In genomic region chr10:27504897-27505457, GRCh38 we compare ENCODE assay signal across 8 cellular contexts. TPM values are rescaled to one million over a fixed set of nuclear protein-coding genes. Genes with fewer than 3 reads are reported as not detected.
DNase-seq lines count a peak whose midpoint lies in the region; ATAC-seq, FAIRE-seq and TF ChIP-seq lines count a peak whose summit lies in the region.

No MANE protein-coding gene starts in this region.

- peak overlapping the region; percentile 58 for H2AFZ ChIP-seq in SU-DHL-6 (ENCODE audit: low read depth, low read length, severe bottlenecking)
- no peak overlapping the region for H2AFZ ChIP-seq in fibroblast of lung (ENCODE audit: low read length)
- peak overlapping the region; percentile 99 for H2AFZ ChIP-seq in parathyroid adenoma

- H3K9ac ChIP-seq in SU-DHL-6 (ENCODE audit: low read length) (peak overlapping the region; percentile 82), fibroblast of lung (ENCODE audit: insufficient read depth, low read length) (peak overlapping the region; percentile 96), parathyroid adenoma (peak overlapping the region; percentile 86)

- H3K4me3 ChIP-seq in GM12875 (ENCODE audit: low read depth, low read length), result peak overlapping the region; percentile 95
- H3K4me3 ChIP-seq in SU-DHL-6 (ENCODE audit: insufficient read depth, low read length, poor library complexity, severe bottlenecking), result peak overlapping the region; percentile 75
- H3K4me3 ChIP-seq in fibroblast of lung (replicated peaks in 1 of 4; ENCODE audit: control extremely low read depth in 1 of 4, insufficient read depth in 1 of 4, low read depth in 3 of 4, low read length in 4 of 4), result peak overlapping the region; percentile 87 to 93 (median 90)
- H3K4me3 ChIP-seq in parathyroid adenoma (ENCODE audit: low read depth, low read length), result peak overlapping the region; percentile 98

- H3K9me3 ChIP-seq in SU-DHL-6 (ENCODE audit: insufficient read depth, low read length), result no peaks in the 10 kb centered on the region
- H3K9me3 ChIP-seq in fibroblast of lung (ENCODE audit: control insufficient read depth, insufficient read depth, low read depth, low read length), result no peaks in the 10 kb centered on the region
- H3K9me3 ChIP-seq in parathyroid adenoma (ENCODE audit: control insufficient read depth, low read length), result no peaks in the 10 kb centered on the region

- peaks cover 58% of the 10 kb centered on the region for H3K79me2 ChIP-seq in SU-DHL-6 (ENCODE audit: insufficient read depth, low read length)
- H3K79me2 ChIP-seq in fibroblast of lung (ENCODE audit: control insufficient read depth, insufficient read depth, low read length), result peaks cover 58% of the 10 kb centered on the region
- H3K79me2 ChIP-seq in parathyroid adenoma, result peaks cover 42% of the 10 kb centered on the region

- H4K20me1 ChIP-seq in SU-DHL-6 (ENCODE audit: low read depth, low read length) (0 out of 2 replicates have a peak, but pooled peaks cover 3% of the 10 kb centered on the region), fibroblast of lung (ENCODE audit: control insufficient read depth, extremely low read depth, insufficient read depth, low read length) (no peaks in the 10 kb centered on the region)

- H3K27ac ChIP-seq in SU-DHL-6 (ENCODE audit: low read depth, low read length) (no peak overlapping the region), fibroblast of lung (ENCODE audit: insufficient read depth, low read length) (peak overlapping the region; percentile 86), parathyroid adenoma (peak overlapping the region; percentile 76)

- TF ChIP-seq POLR2A in GM12892 (IDR thresholded peaks at IDR 0.05; ENCODE audit: low read depth, low read length), result no peak

- H3K27me3 ChIP-seq in SU-DHL-6 (ENCODE audit: low read length) (no peaks in the 10 kb centered on the region), fibroblast of lung (ENCODE audit: control insufficient read depth, insufficient read depth, low read length) (no peaks in the 10 kb centered on the region), parathyroid adenoma (ENCODE audit: control insufficient read depth, insufficient read depth, low read length) (no peaks in the 10 kb centered on the region)

- ATAC-seq in HG03521 (IDR thresholded peaks at IDR 0.05; ENCODE audit: unreplicated experiment) (no peak), GM21528 (IDR thresholded peaks at IDR 0.05; ENCODE audit: low FRiP score, unreplicated experiment) (no peak)

- no peak for FAIRE-seq in GM12892 (lab: Jason Lieb, UNC)

- DNase-seq in fibroblast of lung (ENCODE audit: low read depth in 2 of 2), result peak; percentile 28 to 59
- no peak for DNase-seq in GM12892 (ENCODE audit: insufficient read length)
- DNase-seq in 8988T, result no peak

- H3K4me1 ChIP-seq in fibroblast of lung (ENCODE audit: control insufficient read depth, extremely low read depth, insufficient read depth, low read length), result peaks cover 3% of the 10 kb centered on the region
- peaks cover 7% of the 10 kb centered on the region for H3K4me1 ChIP-seq in parathyroid adenoma

- peaks cover 4% of the 10 kb centered on the region; the same call in 1 of the 2 replicates for H3K36me3 ChIP-seq in SU-DHL-6 (ENCODE audit: low read length)
- H3K36me3 ChIP-seq in fibroblast of lung (ENCODE audit: control insufficient read depth, insufficient read depth, low read length), result no peaks in the 10 kb centered on the region
- no peaks in the 10 kb centered on the region for H3K36me3 ChIP-seq in parathyroid adenoma (ENCODE audit: control insufficient read depth, insufficient read depth, low read length)

- H3F3A ChIP-seq in SU-DHL-6 (ENCODE audit: insufficient read depth), result 0 out of 2 replicates have a peak, but pooled peaks cover 4% of the 10 kb centered on the region

- H3K9me2 ChIP-seq in SU-DHL-6 (replicated peaks; ENCODE audit: insufficient read depth, low read length), result no peaks in the 10 kb centered on the region

- TF ChIP-seq CTCF in GM12875 (IDR thresholded peaks at IDR 0.05; ENCODE audit: borderline replicate concordance, insufficient read depth, low read depth, low read length) (no peak), SU-DHL-6 (IDR thresholded peaks at IDR 0.05; ENCODE audit: insufficient read depth, low read length, poor library complexity, severe bottlenecking) (no peak), fibroblast of lung (conservative IDR thresholded peaks at IDR 0.05 in 1 of 2, IDR thresholded peaks at IDR 0.05 in 1 of 2; ENCODE audit: low read depth in 1 of 2, low read length in 2 of 2) (no peak), parathyroid adenoma (IDR thresholded peaks at IDR 0.05) (no peak)

- H3K4me2 ChIP-seq in SU-DHL-6 (ENCODE audit: low read depth, low read length, poor library complexity, severe bottlenecking), result peak overlapping the region; percentile 96
- H3K4me2 ChIP-seq in fibroblast of lung (ENCODE audit: extremely low read depth, insufficient read depth, low read length), result peak overlapping the region; percentile 85
- H3K4me2 ChIP-seq in parathyroid adenoma (ENCODE audit: low read length), result peak overlapping the region; percentile 82

RNA-seq across cellular contexts. Expression of gene RAB18, which starts 0.9 kb away (rescaled TPM):
- total RNA-seq in fibroblast of lung, result 36.0 and 42.1 TPM in 2 replicates
- polyA plus RNA-seq in fibroblast of lung, result 74.4 and 95.2 TPM in 2 replicates
- polyA plus RNA-seq in fibroblast of lung (2012), result 78.8 and 83.1 TPM in 2 replicates
- 1.3 and 1.7 TPM in 2 replicates for polyA minus RNA-seq in fibroblast of lung (ENCODE audit: low replicate concordance)
- 31.4 TPM for polyA plus RNA-seq in GM12892 (2012; ENCODE audit: missing spikeins)

Comparison
In these comparisons a context has a peak if more than half of its experiments do, and no peak if none do; other contexts are left out.
1. DNase-seq: peak in fibroblast of lung (2 of 2); none in GM12892 (single experiment) and 8988T (single experiment).
2. Peak in every context shown above with its lines, with median percentiles within 50 percentile points of each other: H3K4me3 ChIP-seq, H3K4me2 ChIP-seq and H3K9ac ChIP-seq.